In the genomic region with DNA sequence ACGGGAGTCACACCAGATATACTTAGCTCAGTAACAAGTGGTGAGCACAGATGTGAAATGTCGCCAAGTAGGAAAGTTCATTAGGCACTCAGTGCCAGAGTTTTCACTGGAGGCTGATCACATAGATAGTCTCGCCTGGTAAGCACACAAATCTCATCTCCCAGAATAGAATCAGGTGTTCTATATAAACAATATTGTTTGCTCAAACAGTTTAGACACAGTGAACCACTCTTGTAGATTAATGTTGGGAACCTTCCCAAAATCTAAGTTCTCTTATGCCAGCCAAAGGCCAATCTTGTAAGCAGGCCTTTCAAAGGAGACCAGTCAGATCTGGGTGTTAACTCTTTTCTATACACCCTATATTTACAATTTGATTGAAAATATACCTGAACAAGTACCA, we compare ENCODE assay signal across 33 cellular contexts.
"Had no signal": no experiment of that assay in that cellular context is flagged by ENCODE, and none has a peak within 500 bp of the region (broad histone marks: within the 10 kb centered on the region; RNA-seq: fewer than 3 reads in every experiment).

No MANE protein-coding gene starts in this region.

- H3K27ac Mint-ChIP-seq: activated B cell treated with CpG ODN at 0.5 μM for 24 hours; activated CD4-positive, alpha-beta memory T cell treated with anti-CD3 and anti-CD28 coated beads for 36 hours; activated naive CD4-positive, alpha-beta T cell treated with anti-CD3 and anti-CD28 coated beads for 36 hours; activated naive CD4-positive, alpha-beta T cell treated with anti-CD3 and anti-CD28 coated beads, Interleukin-2, amount 50 U/mL, for 72 hours; activated T-helper 1 cell treated with anti-CD3 and anti-CD28 coated beads, Interleukin-12 subunit alpha, Interleukin-12 subunit beta, Interleukin-2, Interleukin-4 antibody, amounts not matched to agents 30 ng/mL and 10 ng/mL and 1 ng/mL, durations not matched to agents 14 hours and 24 hours and 36 hours; T-cell had no signal

- H3K9me3 ChIP-seq: adrenal gland, body of pancreas, breast epithelium, colonic mucosa, MG63 had no signal

- H3K27ac ChIP-seq: adrenal gland, body of pancreas, breast epithelium, colonic mucosa, VCaP had no signal

- H3K4me3 ChIP-seq: adrenal gland, body of pancreas, breast epithelium, colonic mucosa, MG63 had no signal

- DNase-seq: activated B cell treated with CpG ODN at 0.5 μM for 24 hours; activated CD4-positive, alpha-beta memory T cell treated with anti-CD3 and anti-CD28 coated beads for 36 hours; activated CD4-positive, alpha-beta T cell treated with anti-CD3 and anti-CD28 coated beads for 4 hours; activated CD4-positive, alpha-beta T cell treated with anti-CD3 and anti-CD28 coated beads, Interleukin-2, amount 50 U/mL, for 1 hour; activated CD4-positive, CD25-positive, alpha-beta regulatory T cell treated with anti-CD3 and anti-CD28 coated beads, Interleukin-2, amount 50 U/mL, for 72 hours; activated CD8-positive, alpha-beta memory T cell treated with anti-CD3 and anti-CD28 coated beads, Interleukin-2, amount 50 U/mL, for 4 hours; activated gamma-delta T cell treated with Interleukin-2 at 50 U/mL for 16 hours; activated naive CD4-positive, alpha-beta T cell treated with anti-CD3 and anti-CD28 coated beads for 36 hours; activated T-cell treated with anti-CD3 and anti-CD28 coated beads for 4 hours; activated T-cell treated with anti-CD3 and anti-CD28 coated beads, Interleukin-2, amount 50 U/mL, for 4 hours; adrenal gland; body of pancreas; colonic mucosa; Karpas-422; MG63; NCI-H1048; NCI-H1105 treated with DMSO at 0.1 percent for 48 hours; NCI-H1436; NCI-H1694 treated with DMSO at 0.1 percent for 48 hours; NCI-H2029; NCI-H345; NCI-H526 treated with DMSO at 0.1 percent for 48 hours; NCI-H774; SIG-M5; T-cell; T-helper 2 cell; T-helper 9 cell had no signal

- H3K36me3 Mint-ChIP-seq: activated CD4-positive, alpha-beta memory T cell treated with anti-CD3 and anti-CD28 coated beads for 36 hours; activated naive CD4-positive, alpha-beta T cell treated with anti-CD3 and anti-CD28 coated beads, Interleukin-2, amount 50 U/mL, for 72 hours; T-cell had no signal

- H3K4me1 ChIP-seq: adrenal gland, body of pancreas, breast epithelium, colonic mucosa had no signal

- H3K27me3 ChIP-seq: adrenal gland, body of pancreas, breast epithelium, colonic mucosa, MG63 had no signal

- H3K36me3 ChIP-seq: adrenal gland, breast epithelium, colonic mucosa, MG63 had no signal

- H3K4me3 Mint-ChIP-seq: activated B cell treated with CpG ODN at 0.5 μM for 24 hours; activated CD4-positive, alpha-beta memory T cell treated with anti-CD3 and anti-CD28 coated beads for 36 hours; activated naive CD4-positive, alpha-beta T cell treated with anti-CD3 and anti-CD28 coated beads for 36 hours; activated T-cell treated with anti-CD3 and anti-CD28 coated beads, Interleukin-2, amount 50 U/mL, for 4 hours; activated T-helper 1 cell treated with anti-CD3 and anti-CD28 coated beads, Interleukin-12 subunit alpha, Interleukin-12 subunit beta, Interleukin-2, Interleukin-4 antibody, amounts not matched to agents 30 ng/mL and 10 ng/mL and 1 ng/mL, durations not matched to agents 14 hours and 24 hours and 36 hours; T-cell had no signal

- ATAC-seq: activated naive CD4-positive, alpha-beta T cell treated with anti-CD3 and anti-CD28 coated beads, Interleukin-2, amount 50 U/mL, for 72 hours; activated T-cell treated with anti-CD3 and anti-CD28 coated beads, Interleukin-2, amount 50 U/mL, for 4 hours; body of pancreas; Panc1; SK-N-SH treated with all-trans-retinoic acid at 6 μM for 48 hours; T-cell had no signal

- H3K4me1 Mint-ChIP-seq: activated B cell treated with CpG ODN at 0.5 μM for 24 hours, T-cell had no signal

- H3K27me3 Mint-ChIP-seq: activated B cell treated with CpG ODN at 0.5 μM for 24 hours; activated CD4-positive, alpha-beta memory T cell treated with anti-CD3 and anti-CD28 coated beads for 36 hours; T-cell had no signal
